Comparison of ENCODE assay signal across 11 cellular contexts in the genomic region with DNA sequence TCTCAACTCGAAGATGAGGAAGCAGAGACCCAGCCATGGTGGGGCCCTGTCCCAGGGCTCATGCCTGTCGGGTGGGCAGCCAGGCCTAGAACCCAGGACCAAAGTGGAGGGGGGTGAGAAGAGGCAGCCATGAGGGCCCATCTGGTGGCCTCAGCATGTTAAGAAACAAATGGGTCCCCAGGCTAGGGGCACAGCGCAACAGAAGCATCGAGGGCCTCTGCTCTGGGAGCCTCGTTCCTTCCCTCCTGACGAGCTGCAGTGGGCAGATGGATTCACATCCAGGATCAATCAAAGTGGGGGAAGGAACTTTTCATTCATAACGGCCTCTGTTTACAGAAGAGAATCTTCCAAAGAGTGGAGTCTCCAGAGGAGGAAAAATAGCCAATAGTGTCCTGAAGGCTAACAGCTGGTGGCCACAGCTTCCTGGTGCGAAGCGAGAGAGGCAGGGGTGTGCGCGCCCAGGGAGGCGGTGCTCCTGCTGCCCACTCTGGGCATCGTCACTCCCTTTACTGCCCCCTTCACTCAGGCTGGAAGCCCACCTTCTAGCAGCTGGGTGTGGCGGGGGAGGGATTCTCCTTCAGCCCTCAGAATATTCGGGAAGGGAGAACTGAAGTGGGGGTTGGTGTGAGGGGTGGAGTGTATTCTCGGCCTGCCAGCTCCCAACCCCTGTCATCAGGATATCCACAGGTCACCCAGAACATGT. TPM values are rescaled to one million over a fixed set of nuclear protein-coding genes. Genes with fewer than 3 reads are reported as not detected.
A peak's percentile ranks its signal among the peaks of the same experiment; 100 is the strongest.
DNase-seq lines count a peak whose midpoint lies in the region; ATAC-seq lines count a peak whose summit lies in the region.
"Had no signal": no experiment of that assay in that cellular context is flagged by ENCODE, and none has a peak within 500 bp of the region (broad histone marks: within the 10 kb centered on the region; RNA-seq: fewer than 3 reads in every experiment).

No MANE protein-coding gene starts in this region.

- H3K9ac ChIP-seq in mucosa of stomach (ENCODE audit: low read length): peak overlapping the region; percentile 1

- no peak for ATAC-seq in activated CD8-positive, alpha-beta memory T cell treated with anti-CD3 and anti-CD28 coated beads, Interleukin-2, amount 10 ng/mL, durations not matched to agents 7 days and 5 days

- peak overlapping the region; percentile 56 for H3K27ac Mint-ChIP-seq in activated CD8-positive, alpha-beta memory T cell treated with anti-CD3 and anti-CD28 coated beads, Interleukin-2, amount 10 ng/mL, durations not matched to agents 7 days and 5 days

- H3K36me3 ChIP-seq in mucosa of stomach (ENCODE audit: control insufficient read depth, insufficient read depth, low read length) (no peaks in the 10 kb centered on the region), thymus (ENCODE audit: control insufficient read depth, insufficient read depth) (peaks cover 20% of the 10 kb centered on the region)
- H3K36me3 ChIP-seq: cardiac muscle cell had no signal

- H3K9me3 ChIP-seq in mucosa of stomach (ENCODE audit: control insufficient read depth, low read length) (no peaks in the 10 kb centered on the region), thymus (ENCODE audit: control insufficient read depth) (no peaks in the 10 kb centered on the region)

- peaks cover 47% of the 10 kb centered on the region for H3K4me1 Mint-ChIP-seq in activated CD8-positive, alpha-beta memory T cell treated with anti-CD3 and anti-CD28 coated beads, Interleukin-2, amount 10 ng/mL, durations not matched to agents 7 days and 5 days

- H3K9me3 Mint-ChIP-seq in activated CD8-positive, alpha-beta memory T cell treated with anti-CD3 and anti-CD28 coated beads, Interleukin-2, amount 10 ng/mL, durations not matched to agents 7 days and 5 days (ENCODE audit: low read depth): no peaks in the 10 kb centered on the region

- no peak for DNase-seq in activated CD8-positive, alpha-beta memory T cell treated with anti-CD3 and anti-CD28 coated beads, Interleukin-2, amount 10 ng/mL, durations not matched to agents 7 days and 5 days
- no peak for DNase-seq in activated CD8-positive, alpha-beta memory T cell treated with anti-CD3 and anti-CD28 coated beads for 24 hours
- DNase-seq in caudate nucleus (lab: John Stamatoyannopoulos, UW) (no peak), NCI-H1417 (lab: John Stamatoyannopoulos, UW) (no peak), C1 segment of cervical spinal cord (lab: John Stamatoyannopoulos, UW) (no peak), SW 1271 (lab: John Stamatoyannopoulos, UW) (no peak)
- DNase-seq: glutamatergic neuron, NCI-H2107 had no signal

- H3K27me3 ChIP-seq in mucosa of stomach (ENCODE audit: control insufficient read depth, insufficient read depth, low read length): peaks cover 3% of the 10 kb centered on the region
- peaks cover 3% of the 10 kb centered on the region for H3K27me3 ChIP-seq in thymus (ENCODE audit: control insufficient read depth, insufficient read depth)

- peaks cover 3% of the 10 kb centered on the region for H3K36me3 Mint-ChIP-seq in activated CD8-positive, alpha-beta memory T cell treated with anti-CD3 and anti-CD28 coated beads, Interleukin-2, amount 10 ng/mL, durations not matched to agents 7 days and 5 days

- no peak overlapping the region for H3K4me3 Mint-ChIP-seq in activated CD8-positive, alpha-beta memory T cell treated with anti-CD3 and anti-CD28 coated beads, Interleukin-2, amount 10 ng/mL, durations not matched to agents 7 days and 5 days

- WGBS in thymus: 97% methylated on average over 16 of the region's 16 CpGs

- no peaks in the 10 kb centered on the region for H3K27me3 Mint-ChIP-seq in activated CD8-positive, alpha-beta memory T cell treated with anti-CD3 and anti-CD28 coated beads, Interleukin-2, amount 10 ng/mL, durations not matched to agents 7 days and 5 days

- peak overlapping the region; percentile 88 for H3K27ac ChIP-seq in caudate nucleus (ENCODE audit: low read depth, low read length)
- peak overlapping the region; percentile 11 for H3K27ac ChIP-seq in thymus (ENCODE audit: low read depth)
- H3K27ac ChIP-seq: cardiac muscle cell had no signal

- CTCF ChIA-PET in activated CD8-positive, alpha-beta memory T cell treated with anti-CD3 and anti-CD28 coated beads, Interleukin-2, amount 10 ng/mL, durations not matched to agents 7 days and 5 days (lab: Charles Lee): interaction anchor here (1.0 to 2.2 kb wide), 4 partner anchors 145 to 379 kb away, joined by 3 to 7 read pairs (median 4); no protein-coding TSS in a partner anchor

- peaks cover 78% of the 10 kb centered on the region for H3K4me1 ChIP-seq in mucosa of stomach (ENCODE audit: control insufficient read depth, insufficient read depth, low read length)
- peaks cover 20% of the 10 kb centered on the region for H3K4me1 ChIP-seq in thymus (ENCODE audit: control insufficient read depth, insufficient read depth, low read length)

- H3K4me3 ChIP-seq in mucosa of stomach (ENCODE audit: low read length) (no peak overlapping the region), thymus (ENCODE audit: low read length) (no peak overlapping the region)
- H3K4me3 ChIP-seq: cardiac muscle cell had no signal

RNA-seq across cellular contexts. Expression of a gene that starts 4.3 kb away (rescaled TPM):
- total RNA-seq in activated CD8-positive, alpha-beta memory T cell treated with anti-CD3 and anti-CD28 coated beads, Interleukin-2, amount 10 ng/mL, durations not matched to agents 7 days and 5 days: 10 to 100 TPM; 12.7 to 13.5 TPM
- 34.5 TPM for polyA plus RNA-seq in thymus

RNA-seq across cellular contexts. Expression of a gene that starts 51.1 kb away (rescaled TPM):
- 100 to 1,000 TPM in 1 of 2 experiments, 10 to 100 TPM in 1; 67.0 to 137 TPM for total RNA-seq in activated CD8-positive, alpha-beta memory T cell treated with anti-CD3 and anti-CD28 coated beads, Interleukin-2, amount 10 ng/mL, durations not matched to agents 7 days and 5 days
- polyA plus RNA-seq in thymus: 5.4 TPM
